ENCODE assay signal across 1 cellular context in genomic region chr13:36343766-36344165, GRCh38.
A peak's percentile ranks its signal among the peaks of the same experiment; 100 is the strongest.
TF ChIP-seq lines count a peak whose summit lies in the region.

No MANE protein-coding gene starts in this region.

TF ChIP-seq in GM12878, 131 proteins besides CTCF, POLR2A, EP300 and RAD21 (continued from another document):
- TF ChIP-seq, protein P1, sequence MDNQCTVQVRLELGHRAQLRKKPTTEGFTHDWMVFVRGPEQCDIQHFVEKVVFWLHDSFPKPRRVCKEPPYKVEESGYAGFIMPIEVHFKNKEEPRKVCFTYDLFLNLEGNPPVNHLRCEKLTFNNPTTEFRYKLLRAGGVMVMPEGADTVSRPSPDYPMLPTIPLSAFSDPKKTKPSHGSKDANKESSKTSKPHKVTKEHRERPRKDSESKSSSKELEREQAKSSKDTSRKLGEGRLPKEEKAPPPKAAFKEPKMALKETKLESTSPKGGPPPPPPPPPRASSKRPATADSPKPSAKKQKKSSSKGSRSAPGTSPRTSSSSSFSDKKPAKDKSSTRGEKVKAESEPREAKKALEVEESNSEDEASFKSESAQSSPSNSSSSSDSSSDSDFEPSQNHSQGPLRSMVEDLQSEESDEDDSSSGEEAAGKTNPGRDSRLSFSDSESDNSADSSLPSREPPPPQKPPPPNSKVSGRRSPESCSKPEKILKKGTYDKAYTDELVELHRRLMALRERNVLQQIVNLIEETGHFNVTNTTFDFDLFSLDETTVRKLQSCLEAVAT (IDR thresholded peaks at IDR 0.05), result 0 out of 2 replicates have a peak, but pooled peaks have one; percentile 72
